9 cellular contexts compared by ENCODE assay signal in the genomic region with DNA sequence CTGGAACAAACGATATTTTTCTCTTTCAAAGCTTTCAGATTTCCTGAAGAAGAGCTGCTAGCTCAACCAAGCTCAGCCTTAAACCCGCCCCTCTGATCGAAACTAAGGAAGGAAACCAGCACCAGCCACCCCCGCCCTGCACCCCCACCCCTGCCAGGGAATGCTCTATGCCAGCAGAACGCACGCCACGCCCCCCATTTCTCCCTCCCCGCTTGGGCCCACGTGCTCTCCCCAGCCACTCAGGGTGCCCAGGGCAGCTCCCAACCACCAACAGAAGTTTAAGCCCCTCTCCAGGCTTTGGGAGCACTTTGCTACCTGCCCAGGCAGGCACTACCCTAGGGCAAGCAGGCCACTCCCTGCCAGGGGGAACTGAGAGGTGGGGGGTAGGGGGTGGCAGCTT. TPM values are rescaled to one million over a fixed set of nuclear protein-coding genes. Genes with fewer than 3 reads are reported as not detected.
DNase-seq lines count a peak whose midpoint lies in the region; ATAC-seq and TF ChIP-seq lines count a peak whose summit lies in the region.
"Had no signal": no experiment of that assay in that cellular context is flagged by ENCODE, and none has a peak within 500 bp of the region (broad histone marks: within the 10 kb centered on the region; RNA-seq: fewer than 3 reads in every experiment).

No MANE protein-coding gene starts in this region.

- TF ChIP-seq CTCF in SK-N-SH (IDR thresholded peaks at IDR 0.05) (no peak), glutamatergic neuron (IDR thresholded peaks at IDR 0.05; ENCODE audit: partially characterized antibody, unreplicated experiment) (no peak)

- no peak overlapping the region for H3K4me2 ChIP-seq in SK-N-SH

- no peak overlapping the region for H3K4me3 Mint-ChIP-seq in activated CD4-positive, alpha-beta memory T cell treated with anti-CD3 and anti-CD28 coated beads, Interleukin-2, amount 10 ng/mL, durations not matched to agents 7 days and 5 days
- H3K4me3 Mint-ChIP-seq in glutamatergic neuron (ENCODE audit: unreplicated experiment), result no peak overlapping the region

- H3K27me3 ChIP-seq in SK-N-SH (ENCODE audit: insufficient read depth) (no peaks in the 10 kb centered on the region), thymus (ENCODE audit: control insufficient read depth, insufficient read depth) (no peaks in the 10 kb centered on the region)

- H3K9me3 ChIP-seq in SK-N-SH, result no peaks in the 10 kb centered on the region
- no peaks in the 10 kb centered on the region for H3K9me3 ChIP-seq in thymus (ENCODE audit: control insufficient read depth)

- TF ChIP-seq EP300 in SK-N-SH (IDR thresholded peaks at IDR 0.05; ENCODE audit: borderline replicate concordance in 1 of 2, low read depth in 1 of 2, low read length in 1 of 2), result no peak

- no peaks in the 10 kb centered on the region for H3K79me2 ChIP-seq in SK-N-SH (ENCODE audit: insufficient read depth)

- H3K36me3 ChIP-seq in SK-N-SH (replicated peaks in 1 of 2; ENCODE audit: control insufficient read depth in 1 of 2, insufficient read depth in 2 of 2, low read length in 1 of 2) (no peaks in the 10 kb centered on the region), thymus (ENCODE audit: control insufficient read depth, insufficient read depth) (no peaks in the 10 kb centered on the region)

- no peaks in the 10 kb centered on the region for H3K27me3 Mint-ChIP-seq in activated CD4-positive, alpha-beta memory T cell treated with anti-CD3 and anti-CD28 coated beads, Interleukin-2, amount 10 ng/mL, durations not matched to agents 7 days and 5 days
- peaks cover 12% of the 10 kb centered on the region for H3K27me3 Mint-ChIP-seq in glutamatergic neuron (ENCODE audit: unreplicated experiment)

- peaks cover 0 to 12% of the 10 kb centered on the region in 2 experiments; a peak in 3 of 4 replicates for H3K4me1 ChIP-seq in SK-N-SH (ENCODE audit: control insufficient read depth in 1 of 2, insufficient read depth in 2 of 2, low read depth in 1 of 2, low read length in 1 of 2)
- peaks cover 5% of the 10 kb centered on the region for H3K4me1 ChIP-seq in thymus (ENCODE audit: control insufficient read depth, insufficient read depth, low read length)

- no peaks in the 10 kb centered on the region for H4K20me1 ChIP-seq in SK-N-SH (ENCODE audit: insufficient read depth)

- WGBS in SK-N-SH (ENCODE audit: low lambda C conversion rate), result 70% methylated on average over 9 of the region's 9 CpGs
- 6% methylated on average over 9 of the region's 9 CpGs for WGBS in thymus

- no peak overlapping the region for H3K9ac ChIP-seq in SK-N-SH

- POLR2A ChIA-PET in SK-N-SH (lab: Yijun Ruan, JAX), result no interaction called here
- POLR2A ChIA-PET in activated CD4-positive, alpha-beta memory T cell treated with anti-CD3 and anti-CD28 coated beads, Interleukin-2, amount 10 ng/mL, durations not matched to agents 7 days and 5 days (lab: Charles Lee), result interaction anchor here (0.6 kb wide), 1 partner anchor 541 kb away, joined by 3 read pairs; no protein-coding TSS in a partner anchor

- ATAC-seq in SK-N-SH treated with all-trans-retinoic acid at 6 μM for 48 hours (no peak), left colon (peak; percentile 49), GM21360 (IDR thresholded peaks at IDR 0.05; ENCODE audit: unreplicated experiment) (no peak)

- H3K4me3 ChIP-seq in SK-N-SH (ENCODE audit: low read depth in 2 of 2, low read length in 1 of 2) (no peak overlapping the region), thymus (ENCODE audit: low read length) (no peak overlapping the region)

- H3K9me2 ChIP-seq in SK-N-SH, result no peaks in the 10 kb centered on the region

- H3K9me3 Mint-ChIP-seq in activated CD4-positive, alpha-beta memory T cell treated with anti-CD3 and anti-CD28 coated beads, Interleukin-2, amount 10 ng/mL, durations not matched to agents 7 days and 5 days, result no peaks in the 10 kb centered on the region
- H3K9me3 Mint-ChIP-seq in glutamatergic neuron (ENCODE audit: unreplicated experiment), result no peaks in the 10 kb centered on the region

- H3K27ac Mint-ChIP-seq in activated CD4-positive, alpha-beta memory T cell treated with anti-CD3 and anti-CD28 coated beads, Interleukin-2, amount 10 ng/mL, durations not matched to agents 7 days and 5 days, result no peak overlapping the region
- no peak overlapping the region for H3K27ac Mint-ChIP-seq in glutamatergic neuron (ENCODE audit: unreplicated experiment)

- H3K27ac ChIP-seq in SK-N-SH (ENCODE audit: low read depth in 2 of 2, low read length in 1 of 2) (no peak overlapping the region), thymus (ENCODE audit: low read depth) (peak overlapping the region; percentile 36)

- TF ChIP-seq RAD21 in SK-N-SH (IDR thresholded peaks at IDR 0.05; ENCODE audit: low read length), result no peak

- peaks cover 26% of the 10 kb centered on the region for H3K4me1 Mint-ChIP-seq in activated CD4-positive, alpha-beta memory T cell treated with anti-CD3 and anti-CD28 coated beads, Interleukin-2, amount 10 ng/mL, durations not matched to agents 7 days and 5 days
- H3K4me1 Mint-ChIP-seq in glutamatergic neuron (ENCODE audit: low read depth, unreplicated experiment), result no peaks in the 10 kb centered on the region

- H3F3A ChIP-seq in SK-N-SH (replicated peaks; ENCODE audit: insufficient read depth), result peaks cover 6% of the 10 kb centered on the region

- H3K36me3 Mint-ChIP-seq in activated CD4-positive, alpha-beta memory T cell treated with anti-CD3 and anti-CD28 coated beads, Interleukin-2, amount 10 ng/mL, durations not matched to agents 7 days and 5 days (ENCODE audit: low read depth), result no peaks in the 10 kb centered on the region
- H3K36me3 Mint-ChIP-seq in glutamatergic neuron (ENCODE audit: unreplicated experiment), result no peaks in the 10 kb centered on the region

- DNase-seq in SK-N-SH (no peak), left colon (peak; percentile 84 to 86), glutamatergic neuron (no peak), NCI-H2107 (lab: John Stamatoyannopoulos, UW) (no peak)
- DNase-seq in activated CD4-positive, alpha-beta memory T cell treated with anti-CD3 and anti-CD28 coated beads, Interleukin-2, amount 10 ng/mL, durations not matched to agents 7 days and 5 days, result peak; percentile 31

- CTCF ChIA-PET in SK-N-SH (lab: Yijun Ruan, JAX), result interaction anchor here (0.8 to 4.1 kb wide), 6 partner anchors 12 to 495 kb away, joined by 3 to 28 read pairs (median 3); no protein-coding TSS in a partner anchor
- CTCF ChIA-PET in activated CD4-positive, alpha-beta memory T cell treated with anti-CD3 and anti-CD28 coated beads, Interleukin-2, amount 10 ng/mL, durations not matched to agents 7 days and 5 days (lab: Charles Lee), result interaction anchor here (0.8 to 6.6 kb wide), 8 partner anchors 11 to 479 kb away, joined by 3 to 72 read pairs (median 6); no protein-coding TSS in a partner anchor

- intact Hi-C loops in left colon (cut with DNase I, micrococcal nuclease), result no loop called here

- no peak overlapping the region for H2AFZ ChIP-seq in SK-N-SH (ENCODE audit: low read depth)

TF ChIP-seq in SK-N-SH, 30 proteins besides CTCF, POLR2A, EP300 and RAD21 (continues in another document):
- TF ChIP-seq USF2 (IDR thresholded peaks at IDR 0.05; ENCODE audit: borderline replicate concordance, low read depth, low read length), result no peak

TF ChIP-seq in SK-N-SH treated with all-trans-retinoic acid at 6 μM for 48 hours, 23 proteins besides CTCF, POLR2A, EP300 and RAD21:
- TF ChIP-seq, protein P1, sequence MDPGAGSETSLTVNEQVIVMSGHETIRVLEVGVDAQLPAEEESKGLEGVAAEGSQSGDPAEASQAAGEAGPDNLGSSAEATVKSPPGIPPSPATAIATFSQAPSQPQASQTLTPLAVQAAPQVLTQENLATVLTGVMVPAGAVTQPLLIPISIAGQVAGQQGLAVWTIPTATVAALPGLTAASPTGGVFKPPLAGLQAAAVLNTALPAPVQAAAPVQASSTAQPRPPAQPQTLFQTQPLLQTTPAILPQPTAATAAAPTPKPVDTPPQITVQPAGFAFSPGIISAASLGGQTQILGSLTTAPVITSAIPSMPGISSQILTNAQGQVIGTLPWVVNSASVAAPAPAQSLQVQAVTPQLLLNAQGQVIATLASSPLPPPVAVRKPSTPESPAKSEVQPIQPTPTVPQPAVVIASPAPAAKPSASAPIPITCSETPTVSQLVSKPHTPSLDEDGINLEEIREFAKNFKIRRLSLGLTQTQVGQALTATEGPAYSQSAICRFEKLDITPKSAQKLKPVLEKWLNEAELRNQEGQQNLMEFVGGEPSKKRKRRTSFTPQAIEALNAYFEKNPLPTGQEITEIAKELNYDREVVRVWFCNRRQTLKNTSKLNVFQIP (CRISPR knock-in tag; IDR thresholded peaks at IDR 0.05; ENCODE audit: borderline replicate concordance, low read depth), result no peak
- TF ChIP-seq BACH2 (CRISPR knock-in tag; IDR thresholded peaks at IDR 0.05; ENCODE audit: borderline replicate concordance) (no peak), ARNTL (CRISPR knock-in tag; IDR thresholded peaks at IDR 0.05; ENCODE audit: borderline replicate concordance, low read depth) (no peak)

RNA-seq across cellular contexts. Expression of gene KRT78, which starts 18.8 kb away (rescaled TPM):
- not detected in 2 replicates for polyA plus RNA-seq in SK-N-SH (2012; rRNA removed)
- polyA plus RNA-seq in SK-N-SH (2012; cell fraction: cytosol; rRNA removed), result not detected in 2 replicates
- not detected in 2 replicates for polyA plus RNA-seq in SK-N-SH (2012; cell fraction: nucleus; rRNA removed)
- not detected for total RNA-seq in activated CD4-positive, alpha-beta memory T cell treated with anti-CD3 and anti-CD28 coated beads, Interleukin-2, amount 10 ng/mL, durations not matched to agents 7 days and 5 days
- total RNA-seq in left colon, result not detected
- 7.2 TPM for polyA plus RNA-seq in thymus
- total RNA-seq in glutamatergic neuron (ENCODE audit: unreplicated experiment), result not detected
- polyA plus RNA-seq: AG04450 had no signal

RNA-seq across cellular contexts. Expression of gene KRT79, which starts 33.5 kb away (rescaled TPM):
- polyA plus RNA-seq in SK-N-SH (2012; rRNA removed) (not detected in 2 replicates), thymus (25.8 TPM)
- not detected in 2 replicates for polyA plus RNA-seq in SK-N-SH (2012; cell fraction: cytosol; rRNA removed)
- polyA plus RNA-seq in SK-N-SH (2012; cell fraction: nucleus; rRNA removed), result 0.04 TPM in 1 of 2 replicates, not detected in the other
- total RNA-seq in activated CD4-positive, alpha-beta memory T cell treated with anti-CD3 and anti-CD28 coated beads, Interleukin-2, amount 10 ng/mL, durations not matched to agents 7 days and 5 days, result not detected
- total RNA-seq in left colon (not detected), glutamatergic neuron (ENCODE audit: unreplicated experiment) (not detected)

RNA-seq across cellular contexts. Expression of gene KRT8, which starts 37.2 kb away (rescaled TPM):
- 47.7 and 49.4 TPM in 2 replicates for polyA plus RNA-seq in SK-N-SH (2012; rRNA removed)
- 35.6 and 44.1 TPM in 2 replicates for polyA plus RNA-seq in SK-N-SH (2012; cell fraction: cytosol; rRNA removed)
- polyA plus RNA-seq in SK-N-SH (2012; cell fraction: nucleus; rRNA removed), result 40.7 and 41.4 TPM in 2 replicates
- under 1 TPM; 0.33 to 0.65 TPM for total RNA-seq in activated CD4-positive, alpha-beta memory T cell treated with anti-CD3 and anti-CD28 coated beads, Interleukin-2, amount 10 ng/mL, durations not matched to agents 7 days and 5 days
- total RNA-seq in left colon, result 1,000 to 10,000 TPM; 4,047 to 4,291 TPM
- 142 TPM for polyA plus RNA-seq in thymus
- 14.0 TPM for total RNA-seq in glutamatergic neuron (ENCODE audit: unreplicated experiment)

RNA-seq across cellular contexts. Expression of gene KRT4, which starts 53.7 kb away (rescaled TPM):
- polyA plus RNA-seq in SK-N-SH (2012; rRNA removed) (not detected in 2 replicates), thymus (24.8 TPM)
- polyA plus RNA-seq in SK-N-SH (2012; cell fraction: cytosol; rRNA removed), result not detected in 2 replicates
- polyA plus RNA-seq in SK-N-SH (2012; cell fraction: nucleus; rRNA removed), result 0.06 TPM in 1 of 2 replicates, not detected in the other
- total RNA-seq in activated CD4-positive, alpha-beta memory T cell treated with anti-CD3 and anti-CD28 coated beads, Interleukin-2, amount 10 ng/mL, durations not matched to agents 7 days and 5 days, result not detected
- total RNA-seq in left colon (not detected), glutamatergic neuron (ENCODE audit: unreplicated experiment) (not detected)

Comparison
In these comparisons a context has a peak if more than half of its experiments do, and no peak if none do; other contexts are left out.
1. DNase-seq: peak in activated CD4-positive, alpha-beta memory T cell treated with anti-CD3 and anti-CD28 coated beads, Interleukin-2, amount 10 ng/mL, durations not matched to agents 7 days and 5 days (single experiment) and left colon (2 of 2); none in SK-N-SH (single experiment), glutamatergic neuron (single experiment) and NCI-H2107 (single experiment).
2. RNA of gene KRT8, which starts 37.2 kb away (total RNA-seq): 4,047 to 4,291 TPM in left colon; 14.0 TPM in glutamatergic neuron (single experiment) and 0.33 to 0.65 TPM in activated CD4-positive, alpha-beta memory T cell treated with anti-CD3 and anti-CD28 coated beads, Interleukin-2, amount 10 ng/mL, durations not matched to agents 7 days and 5 days; every median in the first group is over 100 times any median in the second.